ENCODE assay signal across 1 cellular context in genomic region chr1:204080163-204080903, GRCh38.
TF ChIP-seq lines count a peak whose summit lies in the region.

No MANE protein-coding gene starts in this region.

TF ChIP-seq in HepG2, 621 proteins besides CTCF, POLR2A, EP300 and RAD21 (continued from another document):
- TF ChIP-seq ZNF687 (CRISPR knock-in tag; IDR thresholded peaks at IDR 0.05) (peak; percentile 46; the same call in 1 of the 2 replicates), ZNF562 (CRISPR knock-in tag; IDR thresholded peaks at IDR 0.05; ENCODE audit: borderline replicate concordance) (no peak), MTERF4 (CRISPR knock-in tag; IDR thresholded peaks at IDR 0.05) (no peak), TCF7 (IDR thresholded peaks at IDR 0.05; ENCODE audit: low read depth) (no peak), MAFG (CRISPR knock-in tag; IDR thresholded peaks at IDR 0.05) (no peak), PAXIP1 (CRISPR knock-in tag; conservative IDR thresholded peaks at IDR 0.05) (0 out of 2 replicates have a peak, but pooled peaks have one; percentile 16), TAF15 (IDR thresholded peaks at IDR 0.05; ENCODE audit: low read depth, low read length, poor library complexity, severe bottlenecking) (no peak), ZFX (CRISPR knock-in tag; IDR thresholded peaks at IDR 0.05; ENCODE audit: low read depth) (0 out of 2 replicates have a peak, but pooled peaks have one; percentile 18), ZNF362 (CRISPR knock-in tag; IDR thresholded peaks at IDR 0.05; ENCODE audit: borderline replicate concordance) (peak; percentile 64; the same call in 1 of the 2 replicates), ZNF230 (CRISPR knock-in tag; IDR thresholded peaks at IDR 0.05) (no peak), ZNF510 (CRISPR knock-in tag; IDR thresholded peaks at IDR 0.05; ENCODE audit: low read depth) (no peak), TFAP4 (IDR thresholded peaks at IDR 0.05; ENCODE audit: borderline replicate concordance, low read depth) (no peak), TSC22D2 (CRISPR knock-in tag; IDR thresholded peaks at IDR 0.05; ENCODE audit: borderline replicate concordance) (no peak), NONO (IDR thresholded peaks at IDR 0.05) (no peak), NONO (CRISPR knock-in tag; conservative IDR thresholded peaks at IDR 0.05) (peak; percentile 38; the same call in 1 of the 2 replicates), IRF2 (CRISPR knock-in tag; IDR thresholded peaks at IDR 0.05) (no peak), RAD51 (IDR thresholded peaks at IDR 0.05; ENCODE audit: borderline replicate concordance) (no peak)
- TF ChIP-seq, protein P1, sequence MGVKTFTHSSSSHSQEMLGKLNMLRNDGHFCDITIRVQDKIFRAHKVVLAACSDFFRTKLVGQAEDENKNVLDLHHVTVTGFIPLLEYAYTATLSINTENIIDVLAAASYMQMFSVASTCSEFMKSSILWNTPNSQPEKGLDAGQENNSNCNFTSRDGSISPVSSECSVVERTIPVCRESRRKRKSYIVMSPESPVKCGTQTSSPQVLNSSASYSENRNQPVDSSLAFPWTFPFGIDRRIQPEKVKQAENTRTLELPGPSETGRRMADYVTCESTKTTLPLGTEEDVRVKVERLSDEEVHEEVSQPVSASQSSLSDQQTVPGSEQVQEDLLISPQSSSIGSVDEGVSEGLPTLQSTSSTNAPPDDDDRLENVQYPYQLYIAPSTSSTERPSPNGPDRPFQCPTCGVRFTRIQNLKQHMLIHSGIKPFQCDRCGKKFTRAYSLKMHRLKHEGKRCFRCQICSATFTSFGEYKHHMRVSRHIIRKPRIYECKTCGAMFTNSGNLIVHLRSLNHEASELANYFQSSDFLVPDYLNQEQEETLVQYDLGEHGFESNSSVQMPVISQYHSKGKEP (CRISPR knock-in tag; IDR thresholded peaks at IDR 0.05) = no peak
